In genomic region chr4:180057198-180057821, GRCh38 we compare ENCODE assay signal across 9 cellular contexts.
DNase-seq lines count a peak whose midpoint lies in the region; ATAC-seq and TF ChIP-seq lines count a peak whose summit lies in the region.
"Had no signal": no experiment of that assay in that cellular context is flagged by ENCODE, and none has a peak within 500 bp of the region (broad histone marks: within the 10 kb centered on the region; RNA-seq: fewer than 3 reads in every experiment).

No MANE protein-coding gene starts in this region.

- H3K4me1 Mint-ChIP-seq in effector memory CD8-positive, alpha-beta T cell (ENCODE audit: low read depth in 2 of 2): no peaks in the 10 kb centered on the region

- no peaks in the 10 kb centered on the region for H3K9me3 ChIP-seq in cardiac muscle cell (ENCODE audit: low read depth)
- H3K9me3 ChIP-seq in iPS-15b (ENCODE audit: control insufficient read depth, insufficient read depth, low read length): no peaks in the 10 kb centered on the region
- H3K9me3 ChIP-seq in upper lobe of right lung: no peaks in the 10 kb centered on the region

- intact Hi-C loops in cardiac septum (cut with DNase I): no loop called here
- intact Hi-C loops in upper lobe of right lung (cut with DNase I): no loop called here

- H3K27me3 Mint-ChIP-seq in effector memory CD8-positive, alpha-beta T cell: peaks cover 8 to 27% of the 10 kb centered on the region in 2 donors

- H3K27me3 ChIP-seq in cardiac muscle cell (peaks cover 49% of the 10 kb centered on the region), iPS-15b (ENCODE audit: control insufficient read depth, insufficient read depth, low read length) (peaks cover 30% of the 10 kb centered on the region), upper lobe of right lung (peaks cover 40% of the 10 kb centered on the region)

- ATAC-seq in upper lobe of right lung: no peak
- no peak for ATAC-seq in effector memory CD8-positive, alpha-beta T cell (replicated peaks)
- ATAC-seq in GM19023 (IDR thresholded peaks at IDR 0.05; ENCODE audit: unreplicated experiment): no peak
- ATAC-seq in GM21786 (IDR thresholded peaks at IDR 0.05; ENCODE audit: unreplicated experiment): no peak

- peaks cover 0 to 4% of the 10 kb centered on the region in 2 donors for H3K9me3 Mint-ChIP-seq in effector memory CD8-positive, alpha-beta T cell

- POLR2A ChIA-PET in RWPE1 (lab: Yijun Ruan, JAX; ENCODE audit: low non-redundant PET): no interaction called here

- H3K4me3 ChIP-seq in cardiac muscle cell (peak overlapping the region; percentile 86), iPS-15b (ENCODE audit: low read depth, low read length) (peak overlapping the region; percentile 91), upper lobe of right lung (peak overlapping the region; percentile 46)

- peak in 1 of 2 donors; percentile 27 for DNase-seq in cardiac muscle cell (ENCODE audit: low read depth in 1 of 2, low spot score in 1 of 2)
- DNase-seq in cardiac septum (ENCODE audit: low spot score): no peak
- no peak for DNase-seq in RWPE1 (ENCODE audit: low spot score)
- no peak for DNase-seq in upper lobe of right lung
- no peak for DNase-seq in effector memory CD8-positive, alpha-beta T cell
- DNase-seq: left cardiac atrium had no signal

- no peak overlapping the region for H3K9ac ChIP-seq in iPS-15b (ENCODE audit: low read depth, low read length)

- no peak overlapping the region for H3K27ac ChIP-seq in cardiac muscle cell
- H3K27ac ChIP-seq in RWPE1: no peak overlapping the region
- no peak overlapping the region for H3K27ac ChIP-seq in upper lobe of right lung

- no peaks in the 10 kb centered on the region for H3K36me3 ChIP-seq in cardiac muscle cell
- no peaks in the 10 kb centered on the region for H3K36me3 ChIP-seq in iPS-15b (ENCODE audit: control insufficient read depth, insufficient read depth, low read length)
- H3K36me3 ChIP-seq in upper lobe of right lung: no peaks in the 10 kb centered on the region

- H3K4me1 ChIP-seq in cardiac muscle cell (ENCODE audit: low read depth) (no peaks in the 10 kb centered on the region), iPS-15b (ENCODE audit: control insufficient read depth, insufficient read depth, low read length) (peaks cover 4% of the 10 kb centered on the region), upper lobe of right lung (peaks cover 8% of the 10 kb centered on the region)

- TF ChIP-seq CTCF in cardiac muscle cell (IDR thresholded peaks at IDR 0.05; ENCODE audit: low read depth, low read length) (no peak), RWPE1 (conservative IDR thresholded peaks at IDR 0.05; ENCODE audit: low read depth) (peak; percentile 22; the same call in 1 of the 2 replicates), upper lobe of right lung (IDR thresholded peaks at IDR 0.05) (no peak)

- H3K36me3 Mint-ChIP-seq in effector memory CD8-positive, alpha-beta T cell (ENCODE audit: insufficient read depth): no peaks in the 10 kb centered on the region

- CTCF ChIA-PET in RWPE1 (lab: Yijun Ruan, JAX): no interaction called here

- no peak overlapping the region for H3K4me3 Mint-ChIP-seq in effector memory CD8-positive, alpha-beta T cell

- H3K27ac Mint-ChIP-seq in effector memory CD8-positive, alpha-beta T cell: no peak overlapping the region
